ENCODE assay signal across 28 cellular contexts in genomic region chr15:61784734-61785133, GRCh38.
"Had no signal": no experiment of that assay in that cellular context is flagged by ENCODE, and none has a peak within 500 bp of the region (broad histone marks: within the 10 kb centered on the region; RNA-seq: fewer than 3 reads in every experiment).

No MANE protein-coding gene starts in this region.

- H3K27ac ChIP-seq: colonic mucosa, coronary artery, dorsolateral prefrontal cortex, epithelial cell of prostate, esophagus muscularis mucosa, esophagus squamous epithelium, foreskin keratinocyte, gastrocnemius medialis, gastroesophageal sphincter, heart left ventricle, heart right ventricle, hepatocyte had no signal

- DNase-seq: colonic mucosa; cortex of kidney; dermis blood vessel endothelial cell; dorsolateral prefrontal cortex; effector CD4-positive, alpha-beta T cell; effector CD8-positive, alpha-beta T cell; effector memory CD4-positive, alpha-beta T cell; effector memory CD8-positive, alpha-beta T cell; endodermal cell; erythroblast; esophagus squamous epithelium; foreskin fibroblast; foreskin keratinocyte; foreskin melanocyte; gastrocnemius medialis; glutamatergic neuron; head of caudate nucleus; heart left ventricle; heart right ventricle had no signal

- ATAC-seq: effector memory CD8-positive, alpha-beta T cell; esophagus mucosa; foreskin keratinocyte; gastrocnemius medialis; gastroesophageal sphincter; heart left ventricle; heart right ventricle had no signal

- H3K36me3 ChIP-seq: colonic mucosa, esophagus muscularis mucosa, esophagus squamous epithelium, gastrocnemius medialis, gastroesophageal sphincter, heart left ventricle, heart right ventricle had no signal

- H3K4me2 ChIP-seq: hepatocyte had no signal

- FAIRE-seq: colon, endometrium, endothelial cell of umbilical vein had no signal

- H3K4me1 ChIP-seq: colonic mucosa, esophagus muscularis mucosa, esophagus squamous epithelium, foreskin keratinocyte, gastrocnemius medialis, gastroesophageal sphincter, heart left ventricle, heart right ventricle had no signal

- H3K4me3 ChIP-seq: colonic mucosa, coronary artery, dorsolateral prefrontal cortex, esophagus muscularis mucosa, esophagus squamous epithelium, gastrocnemius medialis, gastroesophageal sphincter, heart left ventricle, heart right ventricle, hepatocyte had no signal

- H3K9me3 ChIP-seq: colonic mucosa, esophagus squamous epithelium, gastrocnemius medialis had no signal
